ENCODE assay signal across 9 cellular contexts in the genomic region with DNA sequence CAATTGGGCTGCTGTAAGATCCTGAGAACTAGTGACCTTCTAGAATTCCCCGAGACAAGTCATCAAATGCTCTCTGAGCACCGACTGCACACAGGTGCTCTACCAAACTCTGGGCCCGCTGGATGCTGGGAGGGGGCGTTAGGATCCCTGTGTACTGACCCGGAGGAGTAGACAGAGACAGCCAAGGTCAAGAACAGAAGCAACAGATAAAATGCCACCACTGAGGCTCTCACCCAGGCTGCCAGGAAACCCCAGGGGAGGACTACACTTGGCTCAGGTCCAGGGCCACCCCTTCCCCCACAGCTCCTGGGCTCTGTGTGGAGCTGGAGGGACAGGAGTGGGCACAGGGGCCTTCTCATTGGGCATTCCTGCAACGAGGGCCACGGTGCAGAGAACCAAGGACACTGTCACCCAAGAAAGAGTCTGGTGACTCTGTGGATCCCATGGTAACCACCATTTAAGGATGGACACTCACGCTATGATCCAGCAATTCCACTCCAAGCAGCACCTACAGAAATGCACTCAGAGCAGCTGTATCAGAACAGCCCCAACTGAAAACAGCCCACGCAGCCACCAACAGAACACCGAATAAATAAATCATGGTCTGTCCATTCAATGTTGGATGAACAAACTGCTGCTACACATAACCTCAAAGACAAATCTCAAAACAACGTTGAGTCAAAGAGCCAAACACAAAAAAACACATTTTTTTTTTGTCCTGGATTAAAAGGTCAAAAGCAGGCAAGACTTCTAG. TPM values are rescaled to one million over a fixed set of nuclear protein-coding genes. Genes with fewer than 3 reads are reported as not detected.
DNase-seq lines count a peak whose midpoint lies in the region; ATAC-seq and TF ChIP-seq lines count a peak whose summit lies in the region.
"Had no signal": no experiment of that assay in that cellular context is flagged by ENCODE, and none has a peak within 500 bp of the region (broad histone marks: within the 10 kb centered on the region; RNA-seq: fewer than 3 reads in every experiment).

No MANE protein-coding gene starts in this region.

- H3K4me1 ChIP-seq in CD8-positive, alpha-beta memory T cell (ENCODE audit: insufficient read depth, low read length) = peaks cover 74% of the 10 kb centered on the region
- H3K4me1 ChIP-seq in muscle layer of colon (ENCODE audit: insufficient read depth, low read length) = peaks cover 46% of the 10 kb centered on the region

- no peak for TF ChIP-seq CTCF in RWPE1 (conservative IDR thresholded peaks at IDR 0.05; ENCODE audit: low read depth)

- peaks cover 0 to 2% of the 10 kb centered on the region in 2 donors for H3K27me3 Mint-ChIP-seq in CD8-positive, alpha-beta memory T cell

- no peak overlapping the region for H3K27ac ChIP-seq in CD8-positive, alpha-beta memory T cell (ENCODE audit: low read depth, low read length)
- H3K27ac ChIP-seq in RWPE1 (peak overlapping the region; percentile 78), muscle layer of colon (ENCODE audit: low read depth, low read length) (peak overlapping the region; percentile 6)

- no peaks in the 10 kb centered on the region for H3K9me3 Mint-ChIP-seq in CD8-positive, alpha-beta memory T cell

- no peak overlapping the region for H3K9ac ChIP-seq in muscle layer of colon (ENCODE audit: low read length)

- no peaks in the 10 kb centered on the region for H3K36me3 Mint-ChIP-seq in CD8-positive, alpha-beta memory T cell

- no peaks in the 10 kb centered on the region for H3K27me3 ChIP-seq in CD8-positive, alpha-beta memory T cell (ENCODE audit: insufficient read depth, low read length, poor library complexity, severe bottlenecking)
- no peaks in the 10 kb centered on the region for H3K27me3 ChIP-seq in muscle layer of colon (ENCODE audit: control insufficient read depth in 1 of 2, insufficient read depth in 2 of 2, low read length in 2 of 2)

- no peak for DNase-seq in CD8-positive, alpha-beta memory T cell
- no peak for DNase-seq in RWPE1 (ENCODE audit: low spot score)
- no peak for DNase-seq in mesenteric fat pad (ENCODE audit: low spot score)
- DNase-seq in central memory CD4-positive, alpha-beta T cell = no peak
- DNase-seq in stimulated activated CD4-positive, alpha-beta T cell treated with anti-CD3 and anti-CD28 coated beads, Interleukin-1b, Interleukin-23, amount 100 ng/mL, for 48 hours = no peak
- no peak for DNase-seq in stimulated activated CD4-positive, alpha-beta T cell treated with anti-CD3 and anti-CD28 coated beads, Interleukin-4, amount 100 ng/mL, for 1 hour

- H3K4me1 Mint-ChIP-seq in CD8-positive, alpha-beta memory T cell = peaks cover 72 to 94% (median 87%) of the 10 kb centered on the region in 3 donors

- peak overlapping the region; percentile 81 to 100 (median 96) for H3K27ac Mint-ChIP-seq in CD8-positive, alpha-beta memory T cell

- H3K4me3 Mint-ChIP-seq in CD8-positive, alpha-beta memory T cell = peak overlapping the region; percentile 74 to 92 (median 80)

- H3K36me3 ChIP-seq in CD8-positive, alpha-beta memory T cell (ENCODE audit: insufficient read depth, low read length) = no peaks in the 10 kb centered on the region
- no peaks in the 10 kb centered on the region for H3K36me3 ChIP-seq in muscle layer of colon (ENCODE audit: insufficient read depth, low read length)

- peak overlapping the region; percentile 52 for H3K4me3 ChIP-seq in CD8-positive, alpha-beta memory T cell (ENCODE audit: low read length)
- H3K4me3 ChIP-seq in muscle layer of colon (ENCODE audit: low read depth in 1 of 2, low read length in 2 of 2) = no peak overlapping the region

- CTCF ChIA-PET in CD8-positive, alpha-beta memory T cell (lab: Charles Lee) = interaction anchor here (2.5 kb wide), 1 partner anchor 29 kb away, joined by 6 read pairs; no protein-coding TSS in a partner anchor
- CTCF ChIA-PET in RWPE1 (lab: Yijun Ruan, JAX) = no interaction called here

- H3K9me3 ChIP-seq in CD8-positive, alpha-beta memory T cell (ENCODE audit: low read length) = no peaks in the 10 kb centered on the region
- H3K9me3 ChIP-seq in muscle layer of colon (ENCODE audit: low read length) = no peaks in the 10 kb centered on the region

- POLR2A ChIA-PET in CD8-positive, alpha-beta memory T cell (lab: Charles Lee) = interaction anchor here (0.9 to 2.5 kb wide), 4 partner anchors 13 to 23 kb away, joined by 3 to 11 read pairs (median 6); partner anchors contain the start of gene SLC35E1
- POLR2A ChIA-PET in RWPE1 (lab: Yijun Ruan, JAX; ENCODE audit: low non-redundant PET) = no interaction called here

- ATAC-seq in GM21576 (IDR thresholded peaks at IDR 0.05; ENCODE audit: unreplicated experiment) = peak; percentile 6
- ATAC-seq: Panc1 had no signal

RNA-seq across cellular contexts. Expression of gene SLC35E1, which starts 16.8 kb away (rescaled TPM):
- total RNA-seq in CD8-positive, alpha-beta memory T cell = 10 to 100 TPM; 41.9 to 43.8 TPM
- polyA plus RNA-seq in CD8-positive, alpha-beta memory T cell = 30.6 TPM
- 48.7 TPM for total RNA-seq in mesenteric fat pad

RNA-seq across cellular contexts. Expression of gene MED26, which starts 39.0 kb away (rescaled TPM):
- total RNA-seq in CD8-positive, alpha-beta memory T cell = 10 to 100 TPM; 14.7 to 17.1 TPM
- 3.1 TPM for polyA plus RNA-seq in CD8-positive, alpha-beta memory T cell
- total RNA-seq in mesenteric fat pad = 12.7 TPM

RNA-seq across cellular contexts. Expression of gene CHERP, which starts 46.8 kb away (rescaled TPM):
- total RNA-seq in CD8-positive, alpha-beta memory T cell = 10 to 100 TPM; 73.1 to 74.2 TPM
- polyA plus RNA-seq in CD8-positive, alpha-beta memory T cell = 20.3 TPM
- 34.3 TPM for total RNA-seq in mesenteric fat pad
